Comparison of ENCODE assay signal across 8 cellular contexts in the genomic region with DNA sequence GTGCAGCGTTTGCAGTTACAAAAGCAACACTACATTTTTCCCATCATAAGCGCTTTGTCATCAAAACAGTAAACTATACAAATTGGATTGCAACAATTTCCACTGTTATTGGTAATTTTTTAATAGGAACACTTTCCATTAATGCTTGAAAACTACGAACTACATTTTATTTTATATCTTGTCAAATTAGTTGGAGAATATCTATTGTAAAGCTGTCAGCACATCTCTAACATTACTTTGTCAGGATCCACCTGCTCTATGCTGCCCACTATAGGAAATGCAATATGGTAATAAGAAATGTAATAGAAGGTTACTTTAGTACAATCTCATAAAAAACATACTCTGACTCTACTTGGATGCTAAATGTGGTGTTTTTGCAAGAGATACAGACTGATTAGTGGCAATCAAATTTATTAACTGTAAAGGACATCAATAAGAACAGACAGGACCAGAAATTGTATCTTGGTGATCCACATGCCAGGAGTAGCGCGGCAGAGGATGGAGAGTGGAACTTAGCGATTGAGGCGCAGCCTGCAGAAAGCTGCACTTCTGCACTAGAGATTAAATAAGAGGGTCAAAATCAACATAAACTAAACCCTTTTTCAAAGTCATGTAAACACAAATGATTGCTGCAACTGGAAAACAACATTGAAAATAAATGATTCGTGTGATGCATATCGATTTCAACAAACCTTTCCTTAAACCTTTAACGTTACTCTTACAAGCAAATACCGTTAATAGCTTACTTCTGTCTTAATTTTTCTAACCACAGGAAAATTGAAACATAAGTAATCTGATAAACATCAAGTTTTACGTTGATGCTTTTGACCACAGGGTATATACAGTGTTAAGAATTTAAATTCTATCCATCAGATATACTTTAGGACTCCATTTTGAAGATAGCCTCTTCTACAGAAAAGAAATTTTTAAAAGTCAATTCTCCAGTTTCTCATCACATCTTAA. TPM values are rescaled to one million over a fixed set of nuclear protein-coding genes. Genes with fewer than 3 reads are reported as not detected.
DNase-seq lines count a peak whose midpoint lies in the region; ATAC-seq and TF ChIP-seq lines count a peak whose summit lies in the region.

No MANE protein-coding gene starts in this region.

- no peaks in the 10 kb centered on the region for H3K9me3 ChIP-seq in Panc1 (ENCODE audit: control insufficient read depth, insufficient read depth, low read depth, low read length)
- no peaks in the 10 kb centered on the region for H3K9me3 ChIP-seq in left lung
- H3K9me3 ChIP-seq in stomach smooth muscle (ENCODE audit: control insufficient read depth in 2 of 2, low read length in 2 of 2): no peaks in the 10 kb centered on the region

- CTCF ChIA-PET in Panc1 (lab: Charles Lee): interaction anchor here (2.4 kb wide), 1 partner anchor 182 kb away, joined by 10 read pairs; no protein-coding TSS in a partner anchor

- peak; percentile 60 for TF ChIP-seq RAD21 in Ishikawa (IDR thresholded peaks at IDR 0.05; ENCODE audit: low read depth)

- DNase-seq in activated CD4-positive, alpha-beta T cell treated with anti-CD3 and anti-CD28 coated beads for 48 hours: peak; percentile 35
- no peak for DNase-seq in activated CD4-positive, alpha-beta T cell treated with anti-CD3 and anti-CD28 coated beads, Interleukin-2, amount 50 U/mL, for 1 hour
- peak; percentile 59 for DNase-seq in Panc1 (ENCODE audit: low read depth, low spot score)
- peak in 23 of 61 donors; percentile 0 to 60 (median 9) for DNase-seq in caudate nucleus (lab: John Stamatoyannopoulos, UW)
- DNase-seq in left lung: no peak

- POLR2A ChIA-PET in Panc1 (lab: Charles Lee): interaction anchor here (0.6 kb wide), 1 partner anchor 590 kb away, joined by 3 read pairs; no protein-coding TSS in a partner anchor

- H3K36me3 ChIP-seq in Panc1 (ENCODE audit: control insufficient read depth, insufficient read depth, low read length): no peaks in the 10 kb centered on the region; the same call in none of the 2 replicates
- H3K36me3 ChIP-seq in left lung: no peaks in the 10 kb centered on the region
- H3K36me3 ChIP-seq in stomach smooth muscle (ENCODE audit: control insufficient read depth in 2 of 2, insufficient read depth in 2 of 2, low read length in 2 of 2): no peaks in the 10 kb centered on the region

- peak overlapping the region; percentile 74 to 97 for H3K4me3 ChIP-seq in Panc1 (ENCODE audit: low read depth in 2 of 2, low read length in 2 of 2)
- peak overlapping the region; percentile 64 to 92 for H3K4me3 ChIP-seq in left lung
- H3K4me3 ChIP-seq in stomach smooth muscle (ENCODE audit: low read length in 2 of 2): peak overlapping the region; percentile 90 to 98

- intact Hi-C loops in Panc1 (cut with micrococcal nuclease; ENCODE audit: unreplicated experiment): loop anchor here (2.0 to 5.0 kb wide), 2 partner anchors 183 to 554 kb away; no protein-coding TSS in a partner anchor
- intact Hi-C loops in left lung (cut with DNase I): no loop called here

- H3K9ac ChIP-seq in stomach smooth muscle (ENCODE audit: low read length in 2 of 2): peak overlapping the region; percentile 84 to 98

- peak overlapping the region; percentile 97 for H3K27ac ChIP-seq in Panc1 (ENCODE audit: low read length)
- H3K27ac ChIP-seq in caudate nucleus (ENCODE audit: low read depth, low read length): peak overlapping the region; percentile 97
- peak overlapping the region; percentile 99 for H3K27ac ChIP-seq in left lung
- H3K27ac ChIP-seq in stomach smooth muscle (ENCODE audit: low read length): peak overlapping the region; percentile 93

- BruUV-seq in Panc1 (replicated peaks; lab: Mats Ljungman, UMichigan): TSS peak; percentile 71

- no peak for ATAC-seq in Panc1
- ATAC-seq in left lung: no peak
- no peak for ATAC-seq in HG02938 (IDR thresholded peaks at IDR 0.05; ENCODE audit: unreplicated experiment)

- TF ChIP-seq CTCF in Panc1 (IDR thresholded peaks at IDR 0.05): peak; percentile 82
- peak; percentile 40 to 52 for TF ChIP-seq CTCF in left lung (IDR thresholded peaks at IDR 0.05)

- H3K4me1 ChIP-seq in Panc1 (ENCODE audit: control insufficient read depth, insufficient read depth, low read length) (peaks cover 16% of the 10 kb centered on the region; the same call in 1 of the 2 replicates), left lung (peaks cover 6 to 47% of the 10 kb centered on the region in 2 donors), stomach smooth muscle (ENCODE audit: control insufficient read depth, insufficient read depth, low read length) (peaks cover 13% of the 10 kb centered on the region)

- TF ChIP-seq EP300 in Ishikawa (IDR thresholded peaks at IDR 0.05; ENCODE audit: borderline replicate concordance): no peak

- in situ Hi-C loops in Panc1 (cut with HindIII; ENCODE audit: low pct_unique_long_range_greater_than_20kb, low sequenced_read_pairs): no loop called here

- H3K27me3 ChIP-seq in Panc1 (ENCODE audit: control insufficient read depth, insufficient read depth, low read length) (no peaks in the 10 kb centered on the region), left lung (no peaks in the 10 kb centered on the region), stomach smooth muscle (ENCODE audit: control insufficient read depth in 1 of 2, insufficient read depth in 2 of 2, low read length in 2 of 2) (no peaks in the 10 kb centered on the region)

TF ChIP-seq in Ishikawa, 13 proteins besides CTCF, POLR2A, EP300 and RAD21:
- TF ChIP-seq CREB1 (IDR thresholded peaks at IDR 0.05; ENCODE audit: low read depth) (no peak), TEAD4 (IDR thresholded peaks at IDR 0.05) (no peak), YY1 (IDR thresholded peaks at IDR 0.05; ENCODE audit: low read depth) (no peak), CEBPB (IDR thresholded peaks at IDR 0.05) (no peak), USF1 (IDR thresholded peaks at IDR 0.05) (no peak), FOXM1 (IDR thresholded peaks at IDR 0.05; ENCODE audit: borderline replicate concordance, low read depth) (no peak), NFIC (IDR thresholded peaks at IDR 0.05) (no peak), TCF12 (IDR thresholded peaks at IDR 0.05; ENCODE audit: low read depth) (no peak)
- TF ChIP-seq, protein P1, sequence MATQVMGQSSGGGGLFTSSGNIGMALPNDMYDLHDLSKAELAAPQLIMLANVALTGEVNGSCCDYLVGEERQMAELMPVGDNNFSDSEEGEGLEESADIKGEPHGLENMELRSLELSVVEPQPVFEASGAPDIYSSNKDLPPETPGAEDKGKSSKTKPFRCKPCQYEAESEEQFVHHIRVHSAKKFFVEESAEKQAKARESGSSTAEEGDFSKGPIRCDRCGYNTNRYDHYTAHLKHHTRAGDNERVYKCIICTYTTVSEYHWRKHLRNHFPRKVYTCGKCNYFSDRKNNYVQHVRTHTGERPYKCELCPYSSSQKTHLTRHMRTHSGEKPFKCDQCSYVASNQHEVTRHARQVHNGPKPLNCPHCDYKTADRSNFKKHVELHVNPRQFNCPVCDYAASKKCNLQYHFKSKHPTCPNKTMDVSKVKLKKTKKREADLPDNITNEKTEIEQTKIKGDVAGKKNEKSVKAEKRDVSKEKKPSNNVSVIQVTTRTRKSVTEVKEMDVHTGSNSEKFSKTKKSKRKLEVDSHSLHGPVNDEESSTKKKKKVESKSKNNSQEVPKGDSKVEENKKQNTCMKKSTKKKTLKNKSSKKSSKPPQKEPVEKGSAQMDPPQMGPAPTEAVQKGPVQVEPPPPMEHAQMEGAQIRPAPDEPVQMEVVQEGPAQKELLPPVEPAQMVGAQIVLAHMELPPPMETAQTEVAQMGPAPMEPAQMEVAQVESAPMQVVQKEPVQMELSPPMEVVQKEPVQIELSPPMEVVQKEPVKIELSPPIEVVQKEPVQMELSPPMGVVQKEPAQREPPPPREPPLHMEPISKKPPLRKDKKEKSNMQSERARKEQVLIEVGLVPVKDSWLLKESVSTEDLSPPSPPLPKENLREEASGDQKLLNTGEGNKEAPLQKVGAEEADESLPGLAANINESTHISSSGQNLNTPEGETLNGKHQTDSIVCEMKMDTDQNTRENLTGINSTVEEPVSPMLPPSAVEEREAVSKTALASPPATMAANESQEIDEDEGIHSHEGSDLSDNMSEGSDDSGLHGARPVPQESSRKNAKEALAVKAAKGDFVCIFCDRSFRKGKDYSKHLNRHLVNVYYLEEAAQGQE (IDR thresholded peaks at IDR 0.05; ENCODE audit: low read depth): no peak
- TF ChIP-seq, protein P2, sequence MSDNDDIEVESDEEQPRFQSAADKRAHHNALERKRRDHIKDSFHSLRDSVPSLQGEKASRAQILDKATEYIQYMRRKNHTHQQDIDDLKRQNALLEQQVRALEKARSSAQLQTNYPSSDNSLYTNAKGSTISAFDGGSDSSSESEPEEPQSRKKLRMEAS (IDR thresholded peaks at IDR 0.05): no peak

RNA-seq across cellular contexts. Expression of gene ARID2, which starts 3.6 kb away (rescaled TPM):
- total RNA-seq in Panc1 (2021; ENCODE audit: unreplicated experiment) (39.5 TPM), left lung (10 to 100 TPM; 29.2 to 30.8 TPM)
- 10.8 TPM for polyA plus RNA-seq in Panc1 (2012; ENCODE audit: insufficient read length)

Comparison
In these comparisons a context has a peak if more than half of its experiments do, and no peak if none do; other contexts are left out.
1. DNase-seq: peak in activated CD4-positive, alpha-beta T cell treated with anti-CD3 and anti-CD28 coated beads for 48 hours (single experiment) and Panc1 (single experiment); none in activated CD4-positive, alpha-beta T cell treated with anti-CD3 and anti-CD28 coated beads, Interleukin-2, amount 50 U/mL, for 1 hour (single experiment) and left lung (0 of 2).
2. Peak in every context shown above with its lines, with median percentiles within 50 percentile points of each other: H3K27ac ChIP-seq and H3K4me3 ChIP-seq.